Comparison of ENCODE assay signal across 1 cellular context in genomic region chr18:34659579-34660517, GRCh38.
TF ChIP-seq lines count a peak whose summit lies in the region.

No MANE protein-coding gene starts in this region.

TF ChIP-seq in GM12878, 131 proteins besides CTCF, POLR2A, EP300 and RAD21 (continued from another document):
- TF ChIP-seq PKNOX1 (IDR thresholded peaks at IDR 0.05) (no peak), SUPT20H (IDR thresholded peaks at IDR 0.05; ENCODE audit: borderline replicate concordance, control insufficient read depth, low read depth, low read length) (no peak), CHD2 (IDR thresholded peaks at IDR 0.05; ENCODE audit: borderline replicate concordance, low read depth, low read length) (no peak), ATF7 (IDR thresholded peaks at IDR 0.05; ENCODE audit: low read depth) (no peak)
